Comparison of ENCODE assay signal across 1 cellular context in genomic region chr12:93908846-93909592, GRCh38.
TF ChIP-seq lines count a peak whose summit lies in the region.

No MANE protein-coding gene starts in this region.

TF ChIP-seq in K562, 482 proteins besides CTCF, POLR2A, EP300 and RAD21 (continued from another document):
- TF ChIP-seq ZNF609 (CRISPR knock-in tag; IDR thresholded peaks at IDR 0.05; ENCODE audit: borderline replicate concordance), result no peak
- TF ChIP-seq HDAC3 (IDR thresholded peaks at IDR 0.05; ENCODE audit: borderline replicate concordance, partially characterized antibody), result no peak
- TF ChIP-seq NR2F6 (CRISPR knock-in tag; IDR thresholded peaks at IDR 0.05), result no peak
- no peak for TF ChIP-seq ZBTB33 (CRISPR knock-in tag; IDR thresholded peaks at IDR 0.05)
- no peak for TF ChIP-seq MTA1 (IDR thresholded peaks at IDR 0.05; ENCODE audit: borderline replicate concordance)
- TF ChIP-seq FOXA1 (IDR thresholded peaks at IDR 0.05; ENCODE audit: borderline replicate concordance), result no peak
- no peak for TF ChIP-seq IRF9 (tag; IDR thresholded peaks at IDR 0.05)
- no peak for TF ChIP-seq SIN3A (IDR thresholded peaks at IDR 0.05; ENCODE audit: borderline replicate concordance in 2 of 2, control insufficient read depth in 1 of 2, low read depth in 2 of 2, low read length in 2 of 2)
- TF ChIP-seq SIRT6 (IDR thresholded peaks at IDR 0.05; ENCODE audit: low read depth, low read length), result no peak
- no peak for TF ChIP-seq HCFC1 (IDR thresholded peaks at IDR 0.05; ENCODE audit: low read depth, low read length)
- no peak for TF ChIP-seq ZBTB49 (CRISPR knock-in tag; IDR thresholded peaks at IDR 0.05; ENCODE audit: borderline replicate concordance)
- no peak for TF ChIP-seq TAF1 (IDR thresholded peaks at IDR 0.05; ENCODE audit: control insufficient read depth, extremely low read depth, insufficient read depth, low read length, severe bottlenecking)
- TF ChIP-seq SREBF2 (CRISPR knock-in tag; IDR thresholded peaks at IDR 0.05), result no peak
- no peak for TF ChIP-seq GABPB2 (CRISPR knock-in tag; conservative IDR thresholded peaks at IDR 0.05)
- TF ChIP-seq ZNF644 (tag; IDR thresholded peaks at IDR 0.05; ENCODE audit: low read depth), result no peak
